8 cellular contexts compared by ENCODE assay signal in genomic region chr2:212686285-212686895, GRCh38.
DNase-seq lines count a peak whose midpoint lies in the region; ATAC-seq and TF ChIP-seq lines count a peak whose summit lies in the region.

No MANE protein-coding gene starts in this region.

- ATAC-seq in GM18511 (IDR thresholded peaks at IDR 0.05; ENCODE audit: unreplicated experiment), result peak; percentile 73
- peak; percentile 66 for ATAC-seq in HG03108 (IDR thresholded peaks at IDR 0.05; ENCODE audit: unreplicated experiment)
- ATAC-seq in mucosa of descending colon, result peak; percentile 53

- H3K9ac ChIP-seq in endocrine pancreas (ENCODE audit: control insufficient read depth, insufficient read depth, low read length), result no peak overlapping the region

- peak; percentile 60 for DNase-seq in AG08395 (ENCODE audit: low spot score)
- peak; percentile 53 for DNase-seq in NCI-H460 (ENCODE audit: extremely low read depth, low read depth)
- DNase-seq in activated CD4-positive, alpha-beta T cell treated with anti-CD3 and anti-CD28 coated beads, Interleukin-2, amount 50 U/mL, for 48 hours, result peak; percentile 47 to 57
- DNase-seq in mucosa of descending colon, result peak in 2 of 3 donors; percentile 22 to 74
- DNase-seq in stimulated activated CD8-positive, alpha-beta memory T cell treated with anti-CD3 and anti-CD28 coated beads, Interleukin-7, amount 100 ng/mL, for 24 hours (ENCODE audit: low read depth), result peak; percentile 30

- intact Hi-C loops in mucosa of descending colon (cut with DNase I, micrococcal nuclease), result loop anchor here in 1 of 2 donors (2.0 kb wide), 1 partner anchor 468 kb away; no protein-coding TSS in a partner anchor

- H3K36me3 ChIP-seq in endocrine pancreas (ENCODE audit: control insufficient read depth, insufficient read depth, low read length), result no peaks in the 10 kb centered on the region
- no peaks in the 10 kb centered on the region for H3K36me3 ChIP-seq in mucosa of descending colon (ENCODE audit: low read depth)

- no peaks in the 10 kb centered on the region for H3K27me3 ChIP-seq in endocrine pancreas (ENCODE audit: control insufficient read depth, insufficient read depth, low read length)

- H3K4me3 ChIP-seq in endocrine pancreas (ENCODE audit: control insufficient read depth, insufficient read depth, low read length) (peak overlapping the region; percentile 52), mucosa of descending colon (no peak overlapping the region)

- TF ChIP-seq CTCF in mucosa of descending colon (IDR thresholded peaks at IDR 0.05), result peak; percentile 46

- H3K4me1 ChIP-seq in endocrine pancreas (ENCODE audit: control insufficient read depth, insufficient read depth, low read length) (no peaks in the 10 kb centered on the region), mucosa of descending colon (ENCODE audit: low read depth) (no peaks in the 10 kb centered on the region)

- no peaks in the 10 kb centered on the region for H3K9me3 ChIP-seq in endocrine pancreas (ENCODE audit: control insufficient read depth, low read length)
- no peaks in the 10 kb centered on the region for H3K9me3 ChIP-seq in mucosa of descending colon
